In genomic region chr7:149803551-149804074, GRCh38 we compare ENCODE assay signal across 26 cellular contexts.
"Had no signal": no experiment of that assay in that cellular context is flagged by ENCODE, and none has a peak within 500 bp of the region (broad histone marks: within the 10 kb centered on the region; RNA-seq: fewer than 3 reads in every experiment).

No MANE protein-coding gene starts in this region.

- H3K4me1 ChIP-seq: colonic mucosa, esophagus muscularis mucosa, foreskin keratinocyte, heart right ventricle, lower lobe of right lung, psoas muscle, sigmoid colon, transverse colon, upper lobe of right lung, uterus had no signal

- H3K27me3 ChIP-seq: colonic mucosa, foreskin keratinocyte, ovary, sigmoid colon, transverse colon, upper lobe of right lung, uterus had no signal

- ATAC-seq: foreskin keratinocyte; heart right ventricle; left ventricle myocardium superior; lower lobe of right lung; naive thymus-derived CD8-positive, alpha-beta T cell; psoas muscle; right cardiac atrium; stimulated activated effector memory CD8-positive, alpha-beta T cell treated with anti-CD3 and anti-CD28 coated beads, Interleukin-12 subunit alpha, Interleukin-12 subunit beta, amount 100 ng/mL, for 72 hours; upper lobe of right lung had no signal

- H3K27me3 Mint-ChIP-seq: naive thymus-derived CD8-positive, alpha-beta T cell had no signal

- H3K36me3 ChIP-seq: colonic mucosa, esophagus muscularis mucosa, heart right ventricle, lower lobe of right lung, ovary, sigmoid colon, thoracic aorta, transverse colon, upper lobe of right lung, uterus had no signal

- H3K36me3 Mint-ChIP-seq: naive thymus-derived CD8-positive, alpha-beta T cell had no signal

- H3K4me3 ChIP-seq: colonic mucosa, esophagus muscularis mucosa, heart right ventricle, lower lobe of right lung, ovary, psoas muscle, sigmoid colon, thoracic aorta, transverse colon, upper lobe of right lung, uterus had no signal

- DNase-seq: colonic mucosa; effector CD8-positive, alpha-beta T cell; foreskin keratinocyte; glutamatergic neuron; heart right ventricle; hippocampal formation; left ventricle myocardium superior; lower lobe of right lung; naive thymus-derived CD8-positive, alpha-beta T cell; nephron progenitor cell; occipital lobe; ovary; posterior cingulate gyrus; psoas muscle; right cardiac atrium; sigmoid colon; stimulated activated CD4-positive, alpha-beta T cell treated with anti-CD3 and anti-CD28 coated beads, Interleukin-2, amount 100 ng/mL, for 24 hours; stimulated activated CD4-positive, alpha-beta T cell treated with anti-CD3 and anti-CD28 coated beads, Interleukin-4, amount 100 ng/mL, for 24 hours; stimulated activated naive CD4-positive, alpha-beta T cell treated with Interleukin-2 at 50 U/mL for 16 hours; transverse colon; upper lobe of right lung; uterus had no signal

- H3K9me3 Mint-ChIP-seq: dendritic cell treated with granulocyte-macrophage colony-stimulating factor and Interleukin-4, amounts not matched to agents 40 ng/mL and 50 ng/mL, for 4 days; naive thymus-derived CD8-positive, alpha-beta T cell; nephron progenitor cell; stimulated activated effector memory CD8-positive, alpha-beta T cell treated with anti-CD3 and anti-CD28 coated beads, Interleukin-12 subunit alpha, Interleukin-12 subunit beta, amount 100 ng/mL, for 72 hours had no signal

- H3K27ac ChIP-seq: colonic mucosa, esophagus muscularis mucosa, foreskin keratinocyte, heart right ventricle, lower lobe of right lung, ovary, psoas muscle, sigmoid colon, thoracic aorta, transverse colon, upper lobe of right lung, uterus had no signal

- H3K27ac Mint-ChIP-seq: dendritic cell treated with granulocyte-macrophage colony-stimulating factor and Interleukin-4, amounts not matched to agents 40 ng/mL and 50 ng/mL, for 4 days; nephron progenitor cell; stimulated activated effector memory CD8-positive, alpha-beta T cell treated with anti-CD3 and anti-CD28 coated beads, Interleukin-12 subunit alpha, Interleukin-12 subunit beta, amount 100 ng/mL, for 72 hours had no signal

- H3K4me3 Mint-ChIP-seq: dendritic cell treated with granulocyte-macrophage colony-stimulating factor and Interleukin-4, amounts not matched to agents 40 ng/mL and 50 ng/mL, for 4 days; naive thymus-derived CD8-positive, alpha-beta T cell; nephron progenitor cell; stimulated activated effector memory CD8-positive, alpha-beta T cell treated with anti-CD3 and anti-CD28 coated beads, Interleukin-12 subunit alpha, Interleukin-12 subunit beta, amount 100 ng/mL, for 72 hours had no signal

- H3K9me3 ChIP-seq: colonic mucosa, esophagus muscularis mucosa, heart right ventricle, lower lobe of right lung, ovary, psoas muscle, sigmoid colon, thoracic aorta, transverse colon, upper lobe of right lung, uterus had no signal
